Comparison of ENCODE assay signal across 8 cellular contexts in genomic region chr22:39527481-39527961, GRCh38. TPM values are rescaled to one million over a fixed set of nuclear protein-coding genes. Genes with fewer than 3 reads are reported as not detected.
DNase-seq lines count a peak whose midpoint lies in the region; ATAC-seq and TF ChIP-seq lines count a peak whose summit lies in the region.

No MANE protein-coding gene starts in this region.

- H3K36me3 Mint-ChIP-seq in activated T-helper 17 cell treated with anti-CD3 and anti-CD28 coated beads, Interleukin-2, amount 50 U/mL, for 72 hours (ENCODE audit: low read depth) = peaks cover 93% of the 10 kb centered on the region

- no peak overlapping the region for H4K91ac ChIP-seq in mesenchymal stem cell (ENCODE audit: low read length)

- H2BK5ac ChIP-seq in mesenchymal stem cell (ENCODE audit: low read depth, low read length, poor library complexity, severe bottlenecking) = no peak overlapping the region

- no peak overlapping the region for H2BK15ac ChIP-seq in mesenchymal stem cell (ENCODE audit: low read depth, poor library complexity, severe bottlenecking)

- no peak overlapping the region for H2AK5ac ChIP-seq in mesenchymal stem cell (ENCODE audit: low read length, severe bottlenecking)

- no peak overlapping the region for H3K4ac ChIP-seq in mesenchymal stem cell (ENCODE audit: low read depth in 1 of 2, low read length in 2 of 2)

- no peak overlapping the region for H3K18ac ChIP-seq in mesenchymal stem cell (ENCODE audit: low read depth in 1 of 2, low read length in 2 of 2)

- peaks cover 37 to 79% (median 60%) of the 10 kb centered on the region in 11 experiments for H3K36me3 ChIP-seq in BLaER1 treated with 17β-estradiol and CSF1 and Interleukin-3, amounts not matched to agents 10 nM and 100 nM
- peaks cover 53% of the 10 kb centered on the region for H3K36me3 ChIP-seq in HUES6 (ENCODE audit: control insufficient read depth, insufficient read depth, low read length)
- H3K36me3 ChIP-seq in mesenchymal stem cell (ENCODE audit: control insufficient read depth in 1 of 2, insufficient read depth in 2 of 2, low read depth in 1 of 2, low read length in 2 of 2) = peaks cover 61 to 67% of the 10 kb centered on the region in 2 experiments
- H3K36me3 ChIP-seq in HAP-1 (replicated peaks) = peaks cover 69% of the 10 kb centered on the region
- H3K36me3 ChIP-seq in brain microvascular endothelial cell (replicated peaks) = peaks cover 34% of the 10 kb centered on the region

- WGBS in mesenchymal stem cell = 81% methylated on average over 6 of the region's 6 CpGs

- H2BK12ac ChIP-seq in mesenchymal stem cell (ENCODE audit: low read length in 2 of 2) = no peak overlapping the region

- no peak overlapping the region for H2AFZ ChIP-seq in mesenchymal stem cell (ENCODE audit: low read depth, low read length)

- H3K27ac Mint-ChIP-seq in activated T-helper 17 cell treated with anti-CD3 and anti-CD28 coated beads, Interleukin-2, amount 50 U/mL, for 72 hours = peak overlapping the region; percentile 87

- H3K9me3 Mint-ChIP-seq in activated T-helper 17 cell treated with anti-CD3 and anti-CD28 coated beads, Interleukin-2, amount 50 U/mL, for 72 hours = no peaks in the 10 kb centered on the region

- peaks cover 18% of the 10 kb centered on the region for H3K79me1 ChIP-seq in mesenchymal stem cell (replicated peaks; ENCODE audit: low read length, poor library complexity, severe bottlenecking)

- in situ Hi-C loops in HAP-1 (cut with MboI; ENCODE audit: low sequenced_read_pairs) (loop anchor here (10.0 kb wide), 1 partner anchor 353 kb away; no protein-coding TSS in a partner anchor), brain microvascular endothelial cell (cut with HindIII; ENCODE audit: low pct_ligation_motif_present, low sequenced_read_pairs) (no loop called here)

- no peak overlapping the region for H3K14ac ChIP-seq in mesenchymal stem cell (ENCODE audit: low read length in 2 of 2)

- peak overlapping the region; percentile 95 to 100 (median 99) for H3K4me2 ChIP-seq in BLaER1 treated with 17β-estradiol and CSF1 and Interleukin-3, amounts not matched to agents 10 nM and 100 nM
- no peak overlapping the region for H3K4me2 ChIP-seq in mesenchymal stem cell (ENCODE audit: low read length, poor library complexity, severe bottlenecking)

- peak overlapping the region in 10 of 11 experiments; percentile 59 to 95 (median 69); a peak in 18 of 22 replicates for H3K9ac ChIP-seq in BLaER1 treated with 17β-estradiol and CSF1 and Interleukin-3, amounts not matched to agents 10 nM and 100 nM
- H3K9ac ChIP-seq in HUES6 (ENCODE audit: low read length) (peak overlapping the region; percentile 9), mesenchymal stem cell (ENCODE audit: low read length) (peak overlapping the region; percentile 41)

- no peak for ATAC-seq in activated T-helper 17 cell treated with anti-CD3 and anti-CD28 coated beads, Interleukin-2, amount 50 U/mL, for 72 hours (replicated peaks)
- no peak for ATAC-seq in HG03108 (IDR thresholded peaks at IDR 0.05; ENCODE audit: unreplicated experiment)

- H3K4me3 ChIP-seq in BLaER1 treated with 17β-estradiol and CSF1 and Interleukin-3, amounts not matched to agents 10 nM and 100 nM = peak overlapping the region in 7 of 10 experiments; percentile 10 to 95 (median 62); a peak in 9 of 20 replicates
- H3K4me3 ChIP-seq in HUES6 (ENCODE audit: low read depth, low read length) (no peak overlapping the region), mesenchymal stem cell (ENCODE audit: insufficient read depth in 1 of 2, low read depth in 1 of 2, low read length in 2 of 2) (no peak overlapping the region), HAP-1 (no peak overlapping the region), brain microvascular endothelial cell (ENCODE audit: low read depth, low read length) (no peak overlapping the region)

- peak; percentile 35 for DNase-seq in mesenchymal stem cell
- DNase-seq in Ammon's horn (ENCODE audit: low spot score) = no peak
- no peak for DNase-seq in HAP-1 (ENCODE audit: low spot score in 2 of 2)
- DNase-seq in brain microvascular endothelial cell = no peak

- no peak overlapping the region for H4K8ac ChIP-seq in mesenchymal stem cell (ENCODE audit: low read length)

- H3K4me1 ChIP-seq in BLaER1 treated with 17β-estradiol and CSF1 and Interleukin-3, amounts not matched to agents 10 nM and 100 nM = peaks cover 86 to 96% (median 92%) of the 10 kb centered on the region in 10 experiments
- H3K4me1 ChIP-seq in HUES6 (ENCODE audit: control insufficient read depth, insufficient read depth, low read length) = peaks cover 37% of the 10 kb centered on the region
- H3K4me1 ChIP-seq in mesenchymal stem cell (ENCODE audit: control insufficient read depth, insufficient read depth, low read depth, low read length) = peaks cover 53% of the 10 kb centered on the region
- H3K4me1 ChIP-seq in HAP-1 = peaks cover 18% of the 10 kb centered on the region

- H3K23ac ChIP-seq in mesenchymal stem cell (ENCODE audit: low read length in 2 of 2) = no peak overlapping the region

- no peaks in the 10 kb centered on the region for H3K27me3 Mint-ChIP-seq in activated T-helper 17 cell treated with anti-CD3 and anti-CD28 coated beads, Interleukin-2, amount 50 U/mL, for 72 hours

- no peak for TF ChIP-seq CTCF in brain microvascular endothelial cell (IDR thresholded peaks at IDR 0.05; ENCODE audit: low read depth, low read length, missing control alignments)

- no peak overlapping the region for H2BK120ac ChIP-seq in mesenchymal stem cell (ENCODE audit: low read depth, low read length)

- peaks cover 57% of the 10 kb centered on the region for H3K4me1 Mint-ChIP-seq in activated T-helper 17 cell treated with anti-CD3 and anti-CD28 coated beads, Interleukin-2, amount 50 U/mL, for 72 hours

- no peaks in the 10 kb centered on the region for H3K27me3 ChIP-seq in BLaER1 treated with 17β-estradiol and CSF1 and Interleukin-3, amounts not matched to agents 10 nM and 100 nM
- no peaks in the 10 kb centered on the region for H3K27me3 ChIP-seq in HUES6 (ENCODE audit: control insufficient read depth, insufficient read depth, low read length)
- H3K27me3 ChIP-seq in mesenchymal stem cell (ENCODE audit: control insufficient read depth in 1 of 2, insufficient read depth in 1 of 2, low read length in 2 of 2) = no peaks in the 10 kb centered on the region
- no peaks in the 10 kb centered on the region for H3K27me3 ChIP-seq in HAP-1 (ENCODE audit: low read depth)
- no peaks in the 10 kb centered on the region for H3K27me3 ChIP-seq in brain microvascular endothelial cell (replicated peaks)

- H3K27ac ChIP-seq in BLaER1 treated with 17β-estradiol and CSF1 and Interleukin-3, amounts not matched to agents 10 nM and 100 nM = peak overlapping the region in 7 of 11 experiments; percentile 55 to 77 (median 66); a peak in 14 of 22 replicates
- H3K27ac ChIP-seq in HUES6 (ENCODE audit: low read depth, low read length) = no peak overlapping the region
- H3K27ac ChIP-seq in mesenchymal stem cell (ENCODE audit: low read length, poor library complexity, severe bottlenecking) = peak overlapping the region; percentile 12
- no peak overlapping the region for H3K27ac ChIP-seq in brain microvascular endothelial cell

- H3K4me3 Mint-ChIP-seq in activated T-helper 17 cell treated with anti-CD3 and anti-CD28 coated beads, Interleukin-2, amount 50 U/mL, for 72 hours = peak overlapping the region; percentile 98

- peaks cover 58 to 96% (median 91%) of the 10 kb centered on the region in 11 experiments for H4K20me1 ChIP-seq in BLaER1 treated with 17β-estradiol and CSF1 and Interleukin-3, amounts not matched to agents 10 nM and 100 nM

- H3K9me3 ChIP-seq in BLaER1 treated with 17β-estradiol and CSF1 and Interleukin-3, amounts not matched to agents 10 nM and 100 nM (replicated peaks in 1 of 11) = no peaks in the 10 kb centered on the region
- no peaks in the 10 kb centered on the region for H3K9me3 ChIP-seq in HUES6 (ENCODE audit: control insufficient read depth, insufficient read depth, low read depth, low read length)
- no peaks in the 10 kb centered on the region for H3K9me3 ChIP-seq in mesenchymal stem cell (ENCODE audit: control insufficient read depth, low read length)
- no peaks in the 10 kb centered on the region; the same call in 1 of the 2 replicates for H3K9me3 ChIP-seq in HAP-1

RNA-seq across cellular contexts. Expression of gene RPS19BP1, which starts 5.0 kb away (rescaled TPM):
- total RNA-seq in activated T-helper 17 cell treated with anti-CD3 and anti-CD28 coated beads, Interleukin-2, amount 50 U/mL, for 72 hours = 100 to 1,000 TPM in 1 of 2 donors, 10 to 100 TPM in 1; 61.3 to 102 TPM
- 59.9 TPM for polyA plus RNA-seq in mesenchymal stem cell (2013, experiment 1 of 2)
- 59.6 TPM for polyA plus RNA-seq in mesenchymal stem cell (2013, experiment 2 of 2)

RNA-seq across cellular contexts. Expression of gene ATF4, which starts 7.2 kb away (rescaled TPM):
- 100 to 1,000 TPM; 338 to 432 TPM for total RNA-seq in activated T-helper 17 cell treated with anti-CD3 and anti-CD28 coated beads, Interleukin-2, amount 50 U/mL, for 72 hours
- 513 TPM for polyA plus RNA-seq in mesenchymal stem cell (2013, experiment 1 of 2)
- 503 TPM for polyA plus RNA-seq in mesenchymal stem cell (2013, experiment 2 of 2)

RNA-seq across cellular contexts. Expression of gene MIEF1, which starts 25.4 kb away (rescaled TPM):
- 10 to 100 TPM; 34.7 to 54.0 TPM for total RNA-seq in activated T-helper 17 cell treated with anti-CD3 and anti-CD28 coated beads, Interleukin-2, amount 50 U/mL, for 72 hours
- polyA plus RNA-seq in mesenchymal stem cell (2013, experiment 1 of 2) = 19.0 TPM
- polyA plus RNA-seq in mesenchymal stem cell (2013, experiment 2 of 2) = 19.9 TPM

RNA-seq across cellular contexts. Expression of gene CACNA1I, which starts 43.0 kb away (rescaled TPM):
- total RNA-seq in activated T-helper 17 cell treated with anti-CD3 and anti-CD28 coated beads, Interleukin-2, amount 50 U/mL, for 72 hours = 1 to 10 TPM in 1 of 2 donors, under 1 TPM in 1; 0.84 to 5.3 TPM
- under 0.01 TPM for polyA plus RNA-seq in mesenchymal stem cell (2013, experiment 1 of 2)
- polyA plus RNA-seq in mesenchymal stem cell (2013, experiment 2 of 2) = 0.01 TPM

Comparison
In these comparisons a context has a peak if more than half of its experiments do, and no peak if none do; other contexts are left out.
1. H3K27ac ChIP-seq: peak in BLaER1 treated with 17β-estradiol and CSF1 and Interleukin-3, amounts not matched to agents 10 nM and 100 nM (7 of 11) and mesenchymal stem cell (single experiment); none in HUES6 (single experiment) and brain microvascular endothelial cell (single experiment).
2. H3K4me3 ChIP-seq: peak in BLaER1 treated with 17β-estradiol and CSF1 and Interleukin-3, amounts not matched to agents 10 nM and 100 nM (7 of 10); none in HUES6 (single experiment), mesenchymal stem cell (0 of 2), HAP-1 (single experiment) and brain microvascular endothelial cell (single experiment).
3. H3K9ac ChIP-seq: peak in every context shown above with its lines; median percentile 69 in BLaER1 treated with 17β-estradiol and CSF1 and Interleukin-3, amounts not matched to agents 10 nM and 100 nM; 41 in mesenchymal stem cell; 9 in HUES6.